In the genomic region with DNA sequence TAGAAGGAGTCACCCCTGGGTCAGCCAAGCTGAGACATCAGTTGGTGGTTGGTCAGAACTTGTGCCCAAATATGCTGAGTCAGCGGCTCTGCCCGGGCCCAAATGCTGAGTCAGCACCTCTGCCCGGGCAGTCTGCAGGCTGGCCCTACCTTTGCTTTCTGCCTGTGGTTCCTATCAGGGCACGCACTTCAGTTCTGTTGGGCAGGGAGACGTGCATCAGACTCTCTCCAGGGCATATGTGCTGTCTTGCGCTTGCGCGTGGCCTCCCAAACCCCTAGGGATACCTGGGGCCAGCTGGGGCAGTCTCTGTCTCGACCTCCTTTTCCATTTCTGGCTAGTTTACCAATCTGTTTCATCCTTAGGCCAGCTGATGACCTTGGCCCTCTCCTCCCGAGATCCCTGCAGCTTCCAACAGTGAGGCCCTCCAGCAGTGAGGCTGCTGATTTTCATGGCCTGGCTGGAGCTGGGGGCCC, we compare ENCODE assay signal across 2 cellular contexts.
TF ChIP-seq lines count a peak whose summit lies in the region.

No MANE protein-coding gene starts in this region.

TF ChIP-seq in K562, 482 proteins besides CTCF, POLR2A, EP300 and RAD21 (continued from another document):
- TF ChIP-seq ZNF592 (IDR thresholded peaks at IDR 0.05) (peak; percentile 81), MAFF (IDR thresholded peaks at IDR 0.05; ENCODE audit: low read length) (peak; percentile 99), ZNF12 (CRISPR knock-in tag; IDR thresholded peaks at IDR 0.05) (no peak), DPF2 (IDR thresholded peaks at IDR 0.05) (0 out of 2 replicates have a peak, but pooled peaks have one; percentile 15), ZNF436 (CRISPR knock-in tag; IDR thresholded peaks at IDR 0.05) (no peak), MAFK (IDR thresholded peaks at IDR 0.05; ENCODE audit: low read length) (peak; percentile 100), POLR2G (IDR thresholded peaks at IDR 0.05; ENCODE audit: low read depth, low read length) (peak; percentile 34; the same call in 1 of the 2 replicates), BACH1 (tag; IDR thresholded peaks at IDR 0.05) (peak; percentile 98), ZNF316 (IDR thresholded peaks at IDR 0.05) (peak; percentile 100), JUND (IDR thresholded peaks at IDR 0.05; ENCODE audit: borderline replicate concordance, low read depth, low read length) (0 out of 2 replicates have a peak, but pooled peaks have one; percentile 10), JUND (tag; IDR thresholded peaks at IDR 0.05; ENCODE audit: borderline replicate concordance, low read depth, low read length) (no peak; the same call in 2 of the 3 replicates), ARID1B (IDR thresholded peaks at IDR 0.05) (0 out of 2 replicates have a peak, but pooled peaks have one; percentile 25), C11orf30 (IDR thresholded peaks at IDR 0.05; ENCODE audit: low read depth) (peak; percentile 100), MYNN (IDR thresholded peaks at IDR 0.05) (peak; percentile 27; the same call in 1 of the 2 replicates), MYNN (CRISPR knock-in tag; IDR thresholded peaks at IDR 0.05) (no peak), ATF2 (CRISPR knock-in tag; IDR thresholded peaks at IDR 0.05) (no peak), MAFG (tag; conservative IDR thresholded peaks at IDR 0.05) (peak; percentile 100), SMARCA4 (IDR thresholded peaks at IDR 0.05) (0 out of 2 replicates have a peak, but pooled peaks have one; percentile 29), RB1 (IDR thresholded peaks at IDR 0.05; ENCODE audit: low read depth) (0 out of 2 replicates have a peak, but pooled peaks have one; percentile 21)
- TF ChIP-seq, protein P1, sequence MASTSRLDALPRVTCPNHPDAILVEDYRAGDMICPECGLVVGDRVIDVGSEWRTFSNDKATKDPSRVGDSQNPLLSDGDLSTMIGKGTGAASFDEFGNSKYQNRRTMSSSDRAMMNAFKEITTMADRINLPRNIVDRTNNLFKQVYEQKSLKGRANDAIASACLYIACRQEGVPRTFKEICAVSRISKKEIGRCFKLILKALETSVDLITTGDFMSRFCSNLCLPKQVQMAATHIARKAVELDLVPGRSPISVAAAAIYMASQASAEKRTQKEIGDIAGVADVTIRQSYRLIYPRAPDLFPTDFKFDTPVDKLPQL (IDR thresholded peaks at IDR 0.05; ENCODE audit: extremely low read depth, insufficient read length), result no peak

TF ChIP-seq in liver, 16 proteins besides CTCF, POLR2A, EP300 and RAD21 (continued from another document):
- TF ChIP-seq REST (IDR thresholded peaks at IDR 0.05), result no peak
